Comparison of ENCODE assay signal across 8 cellular contexts in the genomic region with DNA sequence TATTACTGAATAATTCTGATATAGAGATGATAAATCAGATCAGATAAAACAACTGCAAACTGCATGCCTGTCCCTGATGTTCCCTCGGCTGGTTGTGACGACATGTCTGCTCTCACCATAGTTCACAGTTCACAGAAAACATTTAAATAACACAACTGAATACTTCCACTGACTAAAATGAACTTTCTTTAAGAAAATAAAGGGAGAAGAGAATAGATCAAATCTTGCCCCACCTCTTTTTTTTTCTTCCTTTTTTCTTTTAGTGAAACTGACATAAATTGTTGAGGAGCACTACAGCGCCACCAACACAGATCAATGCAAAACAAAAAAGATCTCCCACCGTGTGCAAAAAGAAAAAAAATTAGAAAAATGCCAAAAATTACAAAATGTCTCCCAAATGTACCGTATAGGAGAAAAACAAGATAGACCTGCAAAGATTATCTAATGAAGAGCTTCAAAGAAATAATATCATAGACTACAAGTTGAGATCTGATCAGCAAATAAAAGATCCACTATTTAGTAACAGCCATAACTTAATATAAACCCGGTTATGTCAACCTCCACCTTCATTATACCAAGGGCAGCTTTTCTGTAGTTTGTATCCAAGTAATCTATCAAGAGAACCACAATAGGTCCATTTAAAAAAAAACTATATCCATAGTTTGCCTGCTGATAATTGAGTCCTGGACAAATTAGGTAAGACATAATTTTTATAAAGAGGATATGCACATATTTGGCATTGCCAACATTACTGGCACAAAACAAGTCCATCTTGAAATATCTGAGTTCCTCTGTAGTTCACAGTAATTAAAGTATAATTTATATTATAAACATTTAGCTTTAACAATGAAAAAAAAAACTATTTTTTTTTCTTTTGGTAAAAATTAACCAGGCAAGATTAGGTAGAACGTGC. TPM values are rescaled to one million over a fixed set of nuclear protein-coding genes. Genes with fewer than 3 reads are reported as not detected.
DNase-seq lines count a peak whose midpoint lies in the region; ATAC-seq and TF ChIP-seq lines count a peak whose summit lies in the region.

No MANE protein-coding gene starts in this region.

- H3K14ac ChIP-seq in H9 (ENCODE audit: insufficient read depth, low read length): no peak overlapping the region

- H2BK12ac ChIP-seq in H9 (ENCODE audit: insufficient read length, low read depth, low read length): no peak overlapping the region

- no peaks in the 10 kb centered on the region; the same call in 1 of the 2 replicates for H3K79me2 ChIP-seq in H9 (ENCODE audit: insufficient read depth, low read length)

- H3K79me1 ChIP-seq in H9 (ENCODE audit: insufficient read depth, low read depth, low read length, poor library complexity, severe bottlenecking): no peaks in the 10 kb centered on the region

- H4K20me1 ChIP-seq in H9 (ENCODE audit: control insufficient read depth, insufficient read depth, insufficient read length): no peaks in the 10 kb centered on the region

- ATAC-seq in left ventricle myocardium superior (peak; percentile 40), GM19397 (IDR thresholded peaks at IDR 0.05; ENCODE audit: unreplicated experiment) (no peak)

- H3K56ac ChIP-seq in H9 (ENCODE audit: insufficient read length, low read depth, low read length): no peak overlapping the region

- no peaks in the 10 kb centered on the region for H3K36me3 Mint-ChIP-seq in H9 (ENCODE audit: insufficient read depth in 1 of 3, low read depth in 3 of 3)

- H3K9me3 Mint-ChIP-seq in H9: no peaks in the 10 kb centered on the region

- no peak overlapping the region for H3K23ac ChIP-seq in H9 (ENCODE audit: insufficient read length, low read depth, low read length)

- no peak overlapping the region for H3K27ac ChIP-seq in H9 (ENCODE audit: insufficient read length, low read depth, low read length)

- H2AK5ac ChIP-seq in H9 (ENCODE audit: insufficient read length, low read length): no peak overlapping the region

- no peak overlapping the region for H3K4ac ChIP-seq in H9 (ENCODE audit: low read depth, low read length)

- peaks cover 2% of the 10 kb centered on the region for H3K23me2 ChIP-seq in H9 (ENCODE audit: insufficient read length, low read depth, low read length, poor library complexity, severe bottlenecking)

- WGBS in H9 (ENCODE audit: extremely low coverage, insufficient read length, low lambda C conversion rate): no CpG with 5 or more reads among the region's 7 CpGs

- H3K27me3 Mint-ChIP-seq in H9 (ENCODE audit: low read depth): no peaks in the 10 kb centered on the region

- H3K9ac ChIP-seq in H9 (ENCODE audit: extremely low read depth, insufficient read length, low read length): peak overlapping the region; percentile 54

- intact Hi-C loops in left ventricle myocardium superior (cut with micrococcal nuclease): no loop called here

- no peak overlapping the region for H2BK20ac ChIP-seq in H9 (ENCODE audit: low read depth, low read length, poor library complexity, severe bottlenecking)

- H3K4me2 ChIP-seq in H9 (ENCODE audit: insufficient read depth, insufficient read length, low read length): peak overlapping the region; percentile 88

- no peak overlapping the region for H4K5ac ChIP-seq in H9 (ENCODE audit: insufficient read length, low read depth, low read length)

- H4K8ac ChIP-seq in H9 (replicated peaks; ENCODE audit: insufficient read length, low read depth, low read length): no peak overlapping the region

- no peak overlapping the region for H2BK120ac ChIP-seq in H9 (ENCODE audit: low read depth, low read length, poor library complexity, severe bottlenecking)

- H3K4me1 ChIP-seq in H9 (ENCODE audit: insufficient read depth, low read length): peaks cover 2% of the 10 kb centered on the region; the same call in 1 of the 2 replicates

- no peak overlapping the region for H3K18ac ChIP-seq in H9 (ENCODE audit: insufficient read length, low read depth, low read length)

- no peak overlapping the region for H2BK5ac ChIP-seq in H9 (ENCODE audit: insufficient read length, low read length)

- H3K4me3 Mint-ChIP-seq in H9: no peak overlapping the region

- no peak overlapping the region for H2AFZ ChIP-seq in H9 (ENCODE audit: low read length)

- no peak overlapping the region for H2BK15ac ChIP-seq in H9 (ENCODE audit: low read depth, low read length)

- H3T11ph ChIP-seq in H9 (ENCODE audit: low read length): no peak overlapping the region

- no peak overlapping the region for H4K91ac ChIP-seq in H9 (ENCODE audit: insufficient read length, low read depth, low read length)

- TF ChIP-seq CTCF in H9 (conservative IDR thresholded peaks at IDR 0.05): peak; percentile 34; the same call in 2 of the 3 replicates

- H3K4me1 Mint-ChIP-seq in H9: peaks cover 2 to 5% of the 10 kb centered on the region in 2 experiments; a peak in 1 of 4 replicates

- H3K27ac Mint-ChIP-seq in H9: no peak overlapping the region

- H3K9me3 ChIP-seq in H9 (ENCODE audit: control insufficient read depth, low read depth, low read length): no peaks in the 10 kb centered on the region

- peak; percentile 35 for DNase-seq in activated CD8-positive, alpha-beta memory T cell treated with anti-CD3 and anti-CD28 coated beads, Interleukin-2, amount 50 U/mL, for 4 hours
- no peak for DNase-seq in activated CD8-positive, alpha-beta memory T cell treated with anti-CD3 and anti-CD28 coated beads for 24 hours
- no peak for DNase-seq in H9
- peak; percentile 20 for DNase-seq in NCI-H345 (lab: John Stamatoyannopoulos, UW)
- peak; percentile 34 for DNase-seq in amniotic epithelial cell (ENCODE audit: low read depth)
- no peak for DNase-seq in left ventricle myocardium superior
- DNase-seq in renal cortical epithelial cell (ENCODE audit: low read depth): peak; percentile 51

- no peaks in the 10 kb centered on the region for H3K27me3 ChIP-seq in H9 (ENCODE audit: insufficient read depth, low read length)

RNA-seq across cellular contexts. Expression of gene EPC1, which starts 30.8 kb away (rescaled TPM):
- 32.5 and 33.5 TPM in 2 replicates for total RNA-seq in H9 (2021)
- 18.6 TPM for total RNA-seq in left ventricle myocardium superior
- 11.8 and 29.5 TPM in 2 replicates for total RNA-seq in renal cortical epithelial cell

Comparison
In these comparisons a context has a peak if more than half of its experiments do, and no peak if none do; other contexts are left out.
1. DNase-seq: peak in activated CD8-positive, alpha-beta memory T cell treated with anti-CD3 and anti-CD28 coated beads, Interleukin-2, amount 50 U/mL, for 4 hours (single experiment), NCI-H345 (single experiment), amniotic epithelial cell (single experiment) and renal cortical epithelial cell (single experiment); none in activated CD8-positive, alpha-beta memory T cell treated with anti-CD3 and anti-CD28 coated beads for 24 hours (single experiment), H9 (single experiment) and left ventricle myocardium superior (single experiment).